In genomic region chr11:44680982-44681597, GRCh38 we compare ENCODE assay signal across 9 cellular contexts. TPM values are rescaled to one million over a fixed set of nuclear protein-coding genes. Genes with fewer than 3 reads are reported as not detected.
DNase-seq lines count a peak whose midpoint lies in the region; ATAC-seq and TF ChIP-seq lines count a peak whose summit lies in the region.
"Had no signal": no experiment of that assay in that cellular context is flagged by ENCODE, and none has a peak within 500 bp of the region (broad histone marks: within the 10 kb centered on the region; RNA-seq: fewer than 3 reads in every experiment).

No MANE protein-coding gene starts in this region.

- H3K4me1 Mint-ChIP-seq in CD8-positive, alpha-beta memory T cell = peaks cover 37 to 49% (median 38%) of the 10 kb centered on the region in 3 donors
- H3K4me1 Mint-ChIP-seq in T-helper 17 cell = peaks cover 37% of the 10 kb centered on the region
- H3K4me1 Mint-ChIP-seq in natural killer cell = peaks cover 4 to 8% of the 10 kb centered on the region in 2 donors

- H3K36me3 ChIP-seq in CD8-positive, alpha-beta memory T cell (ENCODE audit: insufficient read depth, low read length) = no peaks in the 10 kb centered on the region
- H3K36me3 ChIP-seq in colonic mucosa (no peaks in the 10 kb centered on the region), spleen (no peaks in the 10 kb centered on the region)

- CTCF ChIA-PET in CD8-positive, alpha-beta memory T cell (lab: Charles Lee) = interaction anchor here (1.3 to 1.5 kb wide), 2 partner anchors 12 to 95 kb away, joined by 3 read pairs; no protein-coding TSS in a partner anchor

- POLR2A ChIA-PET in CD8-positive, alpha-beta memory T cell (lab: Charles Lee) = no interaction called here

- no peaks in the 10 kb centered on the region for H3K36me3 Mint-ChIP-seq in CD8-positive, alpha-beta memory T cell
- H3K36me3 Mint-ChIP-seq in T-helper 17 cell (ENCODE audit: low read depth) = no peaks in the 10 kb centered on the region
- H3K36me3 Mint-ChIP-seq in natural killer cell = no peaks in the 10 kb centered on the region

- peak in 4 of 5 donors; percentile 31 to 66 (median 48) for DNase-seq in CD8-positive, alpha-beta memory T cell
- DNase-seq in T-helper 17 cell (peak in 1 of 3 donors; percentile 21), natural killer cell (no peak), NCI-H187 (lab: John Stamatoyannopoulos, UW) (no peak), colonic mucosa (no peak), spleen (no peak), NCI-H2029 (lab: John Stamatoyannopoulos, UW) (no peak)
- DNase-seq in activated gamma-delta T cell treated with anti-CD3 and anti-CD28 coated beads, Interleukin-2, amount 50 U/mL, for 16 hours (ENCODE audit: low read depth) = peak; percentile 14
- DNase-seq: C1 segment of cervical spinal cord had no signal

- H3K27ac ChIP-seq in CD8-positive, alpha-beta memory T cell (ENCODE audit: low read depth, low read length) = no peak overlapping the region
- no peak overlapping the region for H3K27ac ChIP-seq in colonic mucosa
- H3K27ac ChIP-seq in spleen = peak overlapping the region in 1 of 8 donors; percentile 53

- H3K27me3 Mint-ChIP-seq in CD8-positive, alpha-beta memory T cell = peaks cover 3 to 4% of the 10 kb centered on the region in 2 donors
- H3K27me3 Mint-ChIP-seq in T-helper 17 cell = no peaks in the 10 kb centered on the region
- peaks cover 0 to 3% of the 10 kb centered on the region in 2 donors for H3K27me3 Mint-ChIP-seq in natural killer cell (ENCODE audit: low read depth in 2 of 2)

- no peaks in the 10 kb centered on the region for H3K9me3 Mint-ChIP-seq in CD8-positive, alpha-beta memory T cell
- H3K9me3 Mint-ChIP-seq in natural killer cell = peaks cover 0 to 3% of the 10 kb centered on the region in 2 donors

- H3K27me3 ChIP-seq in CD8-positive, alpha-beta memory T cell (ENCODE audit: insufficient read depth, low read length, poor library complexity, severe bottlenecking) = no peaks in the 10 kb centered on the region
- H3K27me3 ChIP-seq in colonic mucosa = no peaks in the 10 kb centered on the region
- peaks cover 0 to 4% (median 0%) of the 10 kb centered on the region in 7 donors for H3K27me3 ChIP-seq in spleen (replicated peaks in 1 of 7)

- H3K4me3 ChIP-seq in CD8-positive, alpha-beta memory T cell (ENCODE audit: low read length) = peak overlapping the region; percentile 74
- H3K4me3 ChIP-seq in colonic mucosa (no peak overlapping the region), spleen (peak overlapping the region in 1 of 8 donors; percentile 24)

- no peak for TF ChIP-seq POLR2A in spleen (IDR thresholded peaks at IDR 0.05)

- peaks cover 45% of the 10 kb centered on the region for H3K4me1 ChIP-seq in CD8-positive, alpha-beta memory T cell (ENCODE audit: insufficient read depth, low read length)
- H3K4me1 ChIP-seq in colonic mucosa (no peaks in the 10 kb centered on the region), spleen (peaks cover 0 to 8% (median 0%) of the 10 kb centered on the region in 6 donors)

- WGBS in spleen, 5 donors = 61 to 80% (median 72%) methylated on average over 9 of the region's 9 CpGs

- H3K9ac ChIP-seq in colonic mucosa (ENCODE audit: low read depth in 2 of 2, low read length in 2 of 2) = no peak overlapping the region

- peak overlapping the region; percentile 48 to 88 (median 85) for H3K4me3 Mint-ChIP-seq in CD8-positive, alpha-beta memory T cell
- H3K4me3 Mint-ChIP-seq in T-helper 17 cell = peak overlapping the region; percentile 89
- peak overlapping the region; percentile 26 for H3K4me3 Mint-ChIP-seq in natural killer cell

- H3K9me3 ChIP-seq in CD8-positive, alpha-beta memory T cell (ENCODE audit: low read length) = no peaks in the 10 kb centered on the region
- H3K9me3 ChIP-seq in T-helper 17 cell (ENCODE audit: control insufficient read depth, low read length, poor library complexity, severe bottlenecking) (no peaks in the 10 kb centered on the region), colonic mucosa (no peaks in the 10 kb centered on the region), spleen (no peaks in the 10 kb centered on the region)

- no peak for TF ChIP-seq CTCF in natural killer cell (IDR thresholded peaks at IDR 0.05)
- no peak for TF ChIP-seq CTCF in colonic mucosa (IDR thresholded peaks at IDR 0.05)
- TF ChIP-seq CTCF in spleen (IDR thresholded peaks at IDR 0.05 in 8 of 11, conservative IDR thresholded peaks at IDR 0.05 in 3 of 11) = no peak

- ATAC-seq in T-helper 17 cell (peak; percentile 86), natural killer cell (peak in 1 of 3 donors; percentile 57)

- intact Hi-C loops in natural killer cell (cut with micrococcal nuclease) = no loop called here
- intact Hi-C loops in colonic mucosa (cut with DNase I) = no loop called here
- intact Hi-C loops in spleen (cut with DNase I; ENCODE audit: low total_unique reads) = no loop called here

- H3K27ac Mint-ChIP-seq in CD8-positive, alpha-beta memory T cell = peak overlapping the region; percentile 32 to 97 (median 90)
- H3K27ac Mint-ChIP-seq in T-helper 17 cell (peak overlapping the region; percentile 6), natural killer cell (no peak overlapping the region)

RNA-seq across cellular contexts. Expression of gene TSPAN18, which starts 45.7 kb away (rescaled TPM):
- 1 to 10 TPM in 1 of 2 experiments, under 1 TPM in 1; 0.60 to 1.2 TPM for total RNA-seq in CD8-positive, alpha-beta memory T cell
- polyA plus RNA-seq in CD8-positive, alpha-beta memory T cell = 15.1 TPM
- 10 to 100 TPM; 79.8 to 93.2 TPM for total RNA-seq in T-helper 17 cell
- total RNA-seq in natural killer cell = 1 to 10 TPM; 1.9 to 2.4 (median 2.3) TPM
- 10 to 100 TPM in 1 of 2 donors, 1 to 10 TPM in 1; 3.4 to 13.4 TPM for total RNA-seq in colonic mucosa
- total RNA-seq in spleen = 10 to 100 TPM; 16.5 to 47.5 (median 24.0) TPM
- 1 to 10 TPM; 2.1 to 7.9 (median 3.1) TPM for polyA plus RNA-seq in spleen

Comparison
In these comparisons a context has a peak if more than half of its experiments do, and no peak if none do; other contexts are left out.
1. DNase-seq: peak in CD8-positive, alpha-beta memory T cell (4 of 5) and activated gamma-delta T cell treated with anti-CD3 and anti-CD28 coated beads, Interleukin-2, amount 50 U/mL, for 16 hours (single experiment); none in natural killer cell (single experiment), NCI-H187 (0 of 2), colonic mucosa (single experiment), spleen (single experiment) and NCI-H2029 (single experiment).
2. H3K27ac Mint-ChIP-seq: peak in CD8-positive, alpha-beta memory T cell (8 of 8) and T-helper 17 cell (single experiment); none in natural killer cell (0 of 2).
3. H3K4me3 Mint-ChIP-seq: peak in every context shown above with its lines; median percentile 89 in T-helper 17 cell; 85 in CD8-positive, alpha-beta memory T cell; 26 in natural killer cell.